In the genomic region with DNA sequence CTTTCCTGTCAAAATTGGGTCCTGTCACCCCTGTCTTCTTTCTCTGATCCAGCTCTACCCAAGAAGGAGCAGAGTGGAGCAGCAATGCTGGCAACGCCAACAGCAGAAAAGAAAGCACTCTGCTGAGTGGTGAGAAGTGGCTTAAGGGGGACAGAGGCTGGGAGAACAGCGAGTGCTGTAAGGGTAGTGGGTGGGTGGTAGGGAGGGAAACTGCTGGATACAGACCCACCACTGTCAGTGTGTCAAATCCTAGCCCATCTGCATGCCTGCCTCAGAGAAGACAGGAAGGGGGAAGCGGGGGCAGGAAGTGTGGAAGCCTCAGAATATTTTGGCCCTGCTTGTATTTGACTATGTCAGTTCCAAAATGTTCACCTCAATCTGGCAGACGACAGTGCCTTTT, we compare ENCODE assay signal across 26 cellular contexts.
"Had no signal": no experiment of that assay in that cellular context is flagged by ENCODE, and none has a peak within 500 bp of the region (broad histone marks: within the 10 kb centered on the region; RNA-seq: fewer than 3 reads in every experiment).

No MANE protein-coding gene starts in this region.

- H3K4me3 ChIP-seq: ascending aorta, body of pancreas, SJSA1 had no signal

- H3K4me1 ChIP-seq: ascending aorta, body of pancreas, SJSA1 had no signal

- H3K9me3 ChIP-seq: body of pancreas, SJSA1 had no signal

- H3K9ac ChIP-seq: KMS-11 had no signal

- ATAC-seq: activated CD8-positive, alpha-beta T cell treated with anti-CD3 and anti-CD28 coated beads, Interleukin-2, amount 10 ng/mL, durations not matched to agents 7 days and 5 days; activated naive CD8-positive, alpha-beta T cell treated with anti-CD3 and anti-CD28 coated beads, Interleukin-2, amount 50 U/mL, for 24 hours; body of pancreas; Panc1; SK-N-SH treated with all-trans-retinoic acid at 6 μM for 48 hours had no signal

- H3K27ac ChIP-seq: ascending aorta, body of pancreas, KMS-11, SJSA1 had no signal

- H3K4me2 ChIP-seq: KMS-11 had no signal

- H3K36me3 ChIP-seq: ascending aorta, SJSA1 had no signal

- DNase-seq: activated CD4-positive, alpha-beta T cell treated with anti-CD3 and anti-CD28 coated beads for 48 hours; activated CD4-positive, alpha-beta T cell treated with anti-CD3 and anti-CD28 coated beads, Interleukin-2, amount 50 U/mL, for 4 hours; activated CD4-positive, CD25-positive, alpha-beta regulatory T cell treated with anti-CD3 and anti-CD28 coated beads, Interleukin-2, amount 50 U/mL, for 72 hours; activated CD8-positive, alpha-beta memory T cell treated with anti-CD3 and anti-CD28 coated beads, Interleukin-2, amount 50 U/mL, for 48 hours; activated CD8-positive, alpha-beta T cell treated with anti-CD3 and anti-CD28 coated beads, Interleukin-2, amount 10 ng/mL, durations not matched to agents 7 days and 5 days; activated effector memory CD4-positive, alpha-beta T cell treated with Interleukin-2 at 50 U/mL for 16 hours; activated naive CD4-positive, alpha-beta T cell; activated naive CD8-positive, alpha-beta T cell treated with anti-CD3 and anti-CD28 coated beads, Interleukin-2, amount 50 U/mL, for 24 hours; activated T-cell treated with anti-CD3 and anti-CD28 coated beads, Interleukin-2, amount 50 U/mL, for 24 hours; amniotic stem cell; body of pancreas; NCI-H1092; NCI-H1417; NCI-H1930; NCI-H345; NCI-H510A; NCI-H526 treated with DMSO at 0.1 percent for 48 hours; NK-92 treated with Interleukin-12 subunit alpha and Interleukin-12 subunit beta, amount 100 ng/mL, for 24 hours; OCI-M1; RPMI8226; SHP77 had no signal

- H3K27me3 ChIP-seq: ascending aorta, body of pancreas, SJSA1 had no signal
